1 cellular context compared by ENCODE assay signal in genomic region chr2:136327162-136327852, GRCh38.
TF ChIP-seq lines count a peak whose summit lies in the region.

No MANE protein-coding gene starts in this region.

TF ChIP-seq in WTC11, 78 proteins besides CTCF, POLR2A, EP300 and RAD21 (continued from another document):
- TF ChIP-seq STAT6 (CRISPR knock-in tag; conservative IDR thresholded peaks at IDR 0.05; ENCODE audit: low read depth) (no peak), SOX15 (CRISPR knock-in tag; IDR thresholded peaks at IDR 0.05) (no peak), NR2C2 (CRISPR knock-in tag; IDR thresholded peaks at IDR 0.05) (no peak), TEAD1 (CRISPR knock-in tag; IDR thresholded peaks at IDR 0.05) (no peak), ELF4 (CRISPR knock-in tag; IDR thresholded peaks at IDR 0.05; ENCODE audit: low read depth) (no peak), ARID4B (CRISPR knock-in tag; IDR thresholded peaks at IDR 0.05; ENCODE audit: borderline replicate concordance) (no peak), E2F4 (CRISPR knock-in tag; IDR thresholded peaks at IDR 0.05; ENCODE audit: borderline replicate concordance, low read depth) (no peak), CDX4 (CRISPR knock-in tag; IDR thresholded peaks at IDR 0.05; ENCODE audit: borderline replicate concordance) (no peak), FOXJ3 (CRISPR knock-in tag; IDR thresholded peaks at IDR 0.05; ENCODE audit: borderline replicate concordance) (no peak)
- TF ChIP-seq, protein P1, sequence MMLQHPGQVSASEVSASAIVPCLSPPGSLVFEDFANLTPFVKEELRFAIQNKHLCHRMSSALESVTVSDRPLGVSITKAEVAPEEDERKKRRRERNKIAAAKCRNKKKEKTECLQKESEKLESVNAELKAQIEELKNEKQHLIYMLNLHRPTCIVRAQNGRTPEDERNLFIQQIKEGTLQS (CRISPR knock-in tag; conservative IDR thresholded peaks at IDR 0.05), result no peak
- TF ChIP-seq, protein P2, sequence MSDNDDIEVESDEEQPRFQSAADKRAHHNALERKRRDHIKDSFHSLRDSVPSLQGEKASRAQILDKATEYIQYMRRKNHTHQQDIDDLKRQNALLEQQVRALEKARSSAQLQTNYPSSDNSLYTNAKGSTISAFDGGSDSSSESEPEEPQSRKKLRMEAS (CRISPR knock-in tag; IDR thresholded peaks at IDR 0.05), result no peak
